In the genomic region with DNA sequence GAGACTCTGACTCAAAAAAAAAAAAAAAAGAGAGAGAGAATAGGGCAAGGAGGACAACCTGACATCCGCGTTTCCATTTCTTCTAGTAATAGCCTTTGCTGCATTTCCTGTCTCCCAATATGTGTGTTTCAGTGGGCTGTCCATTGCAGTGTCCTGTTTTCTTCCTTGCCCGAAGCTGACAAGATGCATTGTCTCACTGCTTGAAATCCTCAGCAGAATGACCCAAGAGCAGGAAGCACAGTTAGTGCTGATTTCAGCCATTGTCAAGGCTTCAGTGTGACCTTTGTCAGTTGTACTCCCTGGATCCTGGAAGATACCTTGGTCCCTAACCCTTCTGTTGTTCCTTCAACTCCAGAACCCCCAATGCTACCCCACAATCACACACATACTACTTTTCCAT, we compare ENCODE assay signal across 30 cellular contexts.
"Had no signal": no experiment of that assay in that cellular context is flagged by ENCODE, and none has a peak within 500 bp of the region (broad histone marks: within the 10 kb centered on the region; RNA-seq: fewer than 3 reads in every experiment).

No MANE protein-coding gene starts in this region.

- FAIRE-seq: pancreas, urothelium cell line had no signal

- H3K27ac ChIP-seq: heart right ventricle, hepatocyte, left lung, lower lobe of right lung, pancreas, prostate gland, sigmoid colon, testis, thyroid gland, upper lobe of right lung had no signal

- H2AFZ ChIP-seq: hepatocyte had no signal

- H3K9me3 ChIP-seq: heart right ventricle, left lung, lower lobe of right lung, pancreas, prostate gland, sigmoid colon, testis, thyroid gland, upper lobe of right lung had no signal

- H3K36me3 ChIP-seq: heart right ventricle, left lung, lower lobe of right lung, pancreas, prostate gland, sigmoid colon, thyroid gland, upper lobe of right lung had no signal

- H3K4me2 ChIP-seq: hepatocyte, smooth muscle cell had no signal

- H3K79me2 ChIP-seq: hepatocyte had no signal

- H3K4me1 ChIP-seq: heart right ventricle, left lung, lower lobe of right lung, pancreas, prostate gland, sigmoid colon, testis, thyroid gland, upper lobe of right lung had no signal

- H3K4me3 ChIP-seq: heart right ventricle, hepatocyte, left lung, lower lobe of right lung, pancreas, prostate gland, sigmoid colon, smooth muscle cell, testis, thyroid gland, upper lobe of right lung had no signal

- DNase-seq: heart right ventricle; islet precursor cell; kidney glomerular epithelial cell; left cardiac atrium; left lung; lower lobe of right lung; mammary epithelial cell; mesenchymal stem cell; naive thymus-derived CD8-positive, alpha-beta T cell; nucleus accumbens; pancreas; posterior cingulate gyrus; retina; right cardiac atrium; sigmoid colon; stimulated activated CD4-positive, alpha-beta T cell treated with anti-CD3 and anti-CD28 coated beads, Interleukin-1b, Interleukin-23, amount 100 ng/mL, for 48 hours; stimulated activated CD4-positive, alpha-beta T cell treated with anti-CD3 and anti-CD28 coated beads, Interleukin-2, amount 100 ng/mL, for 48 hours; stimulated activated CD4-positive, alpha-beta T cell treated with anti-CD3 and anti-CD28 coated beads, Interleukin-4, amount 100 ng/mL, for 4 hours; stimulated activated CD8-positive, alpha-beta memory T cell treated with anti-CD3 and anti-CD28 coated beads, Interleukin-4, amount 100 ng/mL, for 48 hours; stimulated activated naive CD4-positive, alpha-beta T cell treated with Interleukin-2 at 50 U/mL for 16 hours; stimulated activated naive CD8-positive, alpha-beta T cell treated with anti-CD3 and anti-CD28 coated beads, Interleukin-15, amount 100 ng/mL, for 72 hours; substantia nigra; testis; thyroid gland; trophoblast cell; upper lobe of right lung had no signal

- H3K27me3 ChIP-seq: heart right ventricle, hepatocyte, left lung, pancreas, sigmoid colon, testis, thyroid gland, upper lobe of right lung had no signal
